In genomic region chr10:101094113-101094512, GRCh38 we compare ENCODE assay signal across 1 cellular context.
TF ChIP-seq lines count a peak whose summit lies in the region.

No MANE protein-coding gene starts in this region.

TF ChIP-seq in H1, 55 proteins besides CTCF, POLR2A, EP300 and RAD21:
- TF ChIP-seq, protein P1, sequence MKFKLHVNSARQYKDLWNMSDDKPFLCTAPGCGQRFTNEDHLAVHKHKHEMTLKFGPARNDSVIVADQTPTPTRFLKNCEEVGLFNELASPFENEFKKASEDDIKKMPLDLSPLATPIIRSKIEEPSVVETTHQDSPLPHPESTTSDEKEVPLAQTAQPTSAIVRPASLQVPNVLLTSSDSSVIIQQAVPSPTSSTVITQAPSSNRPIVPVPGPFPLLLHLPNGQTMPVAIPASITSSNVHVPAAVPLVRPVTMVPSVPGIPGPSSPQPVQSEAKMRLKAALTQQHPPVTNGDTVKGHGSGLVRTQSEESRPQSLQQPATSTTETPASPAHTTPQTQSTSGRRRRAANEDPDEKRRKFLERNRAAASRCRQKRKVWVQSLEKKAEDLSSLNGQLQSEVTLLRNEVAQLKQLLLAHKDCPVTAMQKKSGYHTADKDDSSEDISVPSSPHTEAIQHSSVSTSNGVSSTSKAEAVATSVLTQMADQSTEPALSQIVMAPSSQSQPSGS (IDR thresholded peaks at IDR 0.05; ENCODE audit: low read length), result no peak
- no peak for TF ChIP-seq EGR1 (IDR thresholded peaks at IDR 0.05; ENCODE audit: borderline replicate concordance, low read depth, low read length)
- TF ChIP-seq ZNF274 (IDR thresholded peaks at IDR 0.05; ENCODE audit: borderline replicate concordance, extremely low read depth, low read length), result no peak
- TF ChIP-seq, protein P2, sequence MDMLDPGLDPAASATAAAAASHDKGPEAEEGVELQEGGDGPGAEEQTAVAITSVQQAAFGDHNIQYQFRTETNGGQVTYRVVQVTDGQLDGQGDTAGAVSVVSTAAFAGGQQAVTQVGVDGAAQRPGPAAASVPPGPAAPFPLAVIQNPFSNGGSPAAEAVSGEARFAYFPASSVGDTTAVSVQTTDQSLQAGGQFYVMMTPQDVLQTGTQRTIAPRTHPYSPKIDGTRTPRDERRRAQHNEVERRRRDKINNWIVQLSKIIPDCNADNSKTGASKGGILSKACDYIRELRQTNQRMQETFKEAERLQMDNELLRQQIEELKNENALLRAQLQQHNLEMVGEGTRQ (IDR thresholded peaks at IDR 0.05; ENCODE audit: low read length), result no peak
- TF ChIP-seq NANOG (IDR thresholded peaks at IDR 0.05; ENCODE audit: insufficient read depth, low read depth, low read length, poor library complexity, severe bottlenecking), result no peak
- TF ChIP-seq RNF2 (IDR thresholded peaks at IDR 0.05; ENCODE audit: borderline replicate concordance, low read depth, low read length, missing control alignments, poor library complexity, severe bottlenecking), result no peak
- no peak for TF ChIP-seq ASH2L (IDR thresholded peaks at IDR 0.05; ENCODE audit: low read length)
- TF ChIP-seq KDM1A (IDR thresholded peaks at IDR 0.05; ENCODE audit: borderline replicate concordance, low read length), result no peak
- no peak for TF ChIP-seq SP4 (IDR thresholded peaks at IDR 0.05; ENCODE audit: low read length)
- TF ChIP-seq BACH1 (IDR thresholded peaks at IDR 0.05; ENCODE audit: low read length), result no peak
- no peak for TF ChIP-seq BCL11A (IDR thresholded peaks at IDR 0.05; ENCODE audit: low read depth in 2 of 2, low read length in 2 of 2)
- no peak for TF ChIP-seq GABPA (IDR thresholded peaks at IDR 0.05; ENCODE audit: borderline replicate concordance, insufficient read depth, low read length)
- no peak for TF ChIP-seq POU5F1 (IDR thresholded peaks at IDR 0.05; ENCODE audit: low read depth, low read length)
- TF ChIP-seq TAF7 (optimal IDR thresholded peaks at IDR 0.05; ENCODE audit: borderline replicate concordance, low read depth, low read length), result no peak
